Comparison of ENCODE assay signal across 22 cellular contexts in genomic region chr2:112345030-112346027, GRCh38.
DNase-seq lines count a peak whose midpoint lies in the region; ATAC-seq and TF ChIP-seq lines count a peak whose summit lies in the region.
"Had no signal": no experiment of that assay in that cellular context is flagged by ENCODE, and none has a peak within 500 bp of the region (broad histone marks: within the 10 kb centered on the region; RNA-seq: fewer than 3 reads in every experiment).

No MANE protein-coding gene starts in this region.

- no peaks in the 10 kb centered on the region for H4K20me1 ChIP-seq in GM23338 (replicated peaks; ENCODE audit: insufficient read depth)

- 93 to 96% (median 94%) methylated on average over 30 of the region's 30 CpGs for WGBS in spleen, 5 donors

- H3K9me3 Mint-ChIP-seq in GM23338 = peaks cover 3% of the 10 kb centered on the region; the same call in 1 of the 3 replicates
- peaks cover 5% of the 10 kb centered on the region for H3K9me3 Mint-ChIP-seq in progenitor cell of endocrine pancreas (ENCODE audit: low read depth)
- H3K9me3 Mint-ChIP-seq: activated CD8-positive, alpha-beta T cell treated with anti-CD3 and anti-CD28 coated beads for 36 hours; activated naive CD4-positive, alpha-beta T cell treated with anti-CD3 and anti-CD28 coated beads, Interleukin-2, amount 50 U/mL, for 24 hours; activated T-cell treated with anti-CD3 and anti-CD28 coated beads, Interleukin-2, amount 50 U/mL, for 24 hours had no signal

- no peak overlapping the region for H3K27ac ChIP-seq in GM23338 (ENCODE audit: low read depth)
- no peak overlapping the region for H3K27ac ChIP-seq in spleen
- H3K27ac ChIP-seq: heart left ventricle, ovary, transverse colon had no signal

- H3K4me3 ChIP-seq in GM23338 = no peak overlapping the region
- H3K4me3 ChIP-seq in choroid plexus epithelial cell (ENCODE audit: low read depth, low read length) = no peak overlapping the region
- H3K4me3 ChIP-seq in spleen = no peak overlapping the region
- H3K4me3 ChIP-seq: heart left ventricle, ovary, transverse colon had no signal

- intact Hi-C loops in spleen (cut with DNase I; ENCODE audit: low total_unique reads) = no loop called here

- no peak overlapping the region for H2AFZ ChIP-seq in GM23338

- DNase-seq in GM23338 (ENCODE audit: low spot score) = peak; percentile 29
- peak; percentile 27 for DNase-seq in NCI-H460 (ENCODE audit: extremely low read depth, low read depth)
- no peak for DNase-seq in choroid plexus epithelial cell (ENCODE audit: low read depth)
- DNase-seq in progenitor cell of endocrine pancreas (ENCODE audit: low spot score, unreplicated experiment) = no peak
- no peak for DNase-seq in GF-D8 (lab: John Stamatoyannopoulos, UW)
- no peak for DNase-seq in spleen
- DNase-seq: activated CD4-positive, CD25-positive, alpha-beta regulatory T cell; activated CD8-positive, alpha-beta T cell treated with anti-CD3 and anti-CD28 coated beads for 36 hours; activated T-cell treated with anti-CD3 and anti-CD28 coated beads, Interleukin-2, amount 50 U/mL, for 24 hours; Calu3; effector memory CD4-positive, alpha-beta T cell; heart left ventricle; NCI-H146; NCI-H345; ovary; stimulated activated naive CD8-positive, alpha-beta T cell treated with anti-CD3 and anti-CD28 coated beads, Interleukin-15, Interleukin-2, amounts not matched to agents 100 U/mL and 50 U/mL, for 24 hours; transverse colon had no signal

- H3K27me3 Mint-ChIP-seq in GM23338 (ENCODE audit: insufficient read depth, low read depth, poor library complexity) = no peaks in the 10 kb centered on the region
- no peaks in the 10 kb centered on the region for H3K27me3 Mint-ChIP-seq in progenitor cell of endocrine pancreas
- H3K27me3 Mint-ChIP-seq: activated naive CD4-positive, alpha-beta T cell treated with anti-CD3 and anti-CD28 coated beads, Interleukin-2, amount 50 U/mL, for 24 hours; activated T-cell treated with anti-CD3 and anti-CD28 coated beads, Interleukin-2, amount 50 U/mL, for 24 hours; B cell had no signal

- H3K27ac Mint-ChIP-seq in GM23338 (no peak overlapping the region), progenitor cell of endocrine pancreas (no peak overlapping the region)
- H3K27ac Mint-ChIP-seq: activated CD8-positive, alpha-beta T cell treated with anti-CD3 and anti-CD28 coated beads for 36 hours; activated naive CD4-positive, alpha-beta T cell treated with anti-CD3 and anti-CD28 coated beads, Interleukin-2, amount 50 U/mL, for 24 hours; activated T-cell treated with anti-CD3 and anti-CD28 coated beads, Interleukin-2, amount 50 U/mL, for 24 hours; B cell had no signal

- peak in 1 of 2 experiments; percentile 34; a peak in 2 of 4 replicates for TF ChIP-seq CTCF in GM23338 (conservative IDR thresholded peaks at IDR 0.05; ENCODE audit: low read depth in 2 of 2)
- TF ChIP-seq CTCF in choroid plexus epithelial cell (conservative IDR thresholded peaks at IDR 0.05; ENCODE audit: low read depth, low read length) = peak; percentile 24
- TF ChIP-seq CTCF in progenitor cell of endocrine pancreas (IDR thresholded peaks at IDR 0.05; ENCODE audit: unreplicated experiment) = peak; percentile 17
- no peak for TF ChIP-seq CTCF in spleen (IDR thresholded peaks at IDR 0.05 in 8 of 11, conservative IDR thresholded peaks at IDR 0.05 in 3 of 11)

- H3F3A ChIP-seq in GM23338 (replicated peaks; ENCODE audit: low read depth) = no peaks in the 10 kb centered on the region

- H3K27me3 ChIP-seq in GM23338 (ENCODE audit: insufficient read depth) (no peaks in the 10 kb centered on the region), spleen (replicated peaks in 1 of 7) (no peaks in the 10 kb centered on the region)
- H3K27me3 ChIP-seq: heart left ventricle, ovary, transverse colon had no signal

- H3K4me3 Mint-ChIP-seq in GM23338 (no peak overlapping the region), progenitor cell of endocrine pancreas (ENCODE audit: low read depth) (no peak overlapping the region)
- H3K4me3 Mint-ChIP-seq: activated CD8-positive, alpha-beta T cell treated with anti-CD3 and anti-CD28 coated beads for 36 hours; activated naive CD4-positive, alpha-beta T cell treated with anti-CD3 and anti-CD28 coated beads, Interleukin-2, amount 50 U/mL, for 24 hours; activated T-cell treated with anti-CD3 and anti-CD28 coated beads, Interleukin-2, amount 50 U/mL, for 24 hours; B cell; T-helper 1 cell treated with Interleukin-12 subunit alpha and Interleukin-12 subunit beta and Interleukin-4 antibody, amounts not matched to agents 30 μg/mL and 1 μg/mL, for 36 hours had no signal

- H3K4me1 Mint-ChIP-seq in GM23338 (no peaks in the 10 kb centered on the region; the same call in 2 of the 3 replicates), progenitor cell of endocrine pancreas (ENCODE audit: low read depth) (peaks cover 1% of the 10 kb centered on the region)
- H3K4me1 Mint-ChIP-seq: activated naive CD4-positive, alpha-beta T cell treated with anti-CD3 and anti-CD28 coated beads, Interleukin-2, amount 50 U/mL, for 24 hours; B cell had no signal

- H3K4me2 ChIP-seq in GM23338 = no peak overlapping the region

- H3K4me1 ChIP-seq in GM23338 (ENCODE audit: insufficient read depth) (no peaks in the 10 kb centered on the region), spleen (no peaks in the 10 kb centered on the region)
- H3K4me1 ChIP-seq: heart left ventricle, transverse colon had no signal

- no peaks in the 10 kb centered on the region for H3K36me3 ChIP-seq in GM23338 (ENCODE audit: insufficient read depth)
- no peaks in the 10 kb centered on the region for H3K36me3 ChIP-seq in spleen
- H3K36me3 ChIP-seq: heart left ventricle, ovary, transverse colon had no signal

- peaks cover 4% of the 10 kb centered on the region; the same call in 1 of the 2 replicates for H3K9me2 ChIP-seq in GM23338 (ENCODE audit: insufficient read depth)

- H3K9me3 ChIP-seq in spleen = no peaks in the 10 kb centered on the region
- H3K9me3 ChIP-seq: heart left ventricle, ovary, transverse colon had no signal

- no peaks in the 10 kb centered on the region for H3K79me2 ChIP-seq in GM23338 (replicated peaks; ENCODE audit: insufficient read depth)

- no peak for TF ChIP-seq POLR2A in spleen (IDR thresholded peaks at IDR 0.05)

- ATAC-seq in GM23338 (peak; percentile 85), HG02840 (IDR thresholded peaks at IDR 0.05; ENCODE audit: low FRiP score, unreplicated experiment) (no peak)
- ATAC-seq: Right ventricle myocardium inferior had no signal

- H3K36me3 Mint-ChIP-seq in GM23338 (ENCODE audit: low read depth) (peaks cover 7% of the 10 kb centered on the region; the same call in 2 of the 3 replicates), progenitor cell of endocrine pancreas (ENCODE audit: insufficient read depth) (no peaks in the 10 kb centered on the region)
- H3K36me3 Mint-ChIP-seq: activated naive CD4-positive, alpha-beta T cell treated with anti-CD3 and anti-CD28 coated beads, Interleukin-2, amount 50 U/mL, for 24 hours had no signal

TF ChIP-seq in GM23338, 12 proteins besides CTCF, POLR2A, EP300 and RAD21 (continues in another document):
- TF ChIP-seq ETS1 (IDR thresholded peaks at IDR 0.05) = no peak
- TF ChIP-seq ZNF114 (CRISPR knock-in tag; IDR thresholded peaks at IDR 0.05) = no peak
- TF ChIP-seq EZH2phosphoT487 (IDR thresholded peaks at IDR 0.05; ENCODE audit: unreplicated experiment) = no peak
- TF ChIP-seq, protein P1, sequence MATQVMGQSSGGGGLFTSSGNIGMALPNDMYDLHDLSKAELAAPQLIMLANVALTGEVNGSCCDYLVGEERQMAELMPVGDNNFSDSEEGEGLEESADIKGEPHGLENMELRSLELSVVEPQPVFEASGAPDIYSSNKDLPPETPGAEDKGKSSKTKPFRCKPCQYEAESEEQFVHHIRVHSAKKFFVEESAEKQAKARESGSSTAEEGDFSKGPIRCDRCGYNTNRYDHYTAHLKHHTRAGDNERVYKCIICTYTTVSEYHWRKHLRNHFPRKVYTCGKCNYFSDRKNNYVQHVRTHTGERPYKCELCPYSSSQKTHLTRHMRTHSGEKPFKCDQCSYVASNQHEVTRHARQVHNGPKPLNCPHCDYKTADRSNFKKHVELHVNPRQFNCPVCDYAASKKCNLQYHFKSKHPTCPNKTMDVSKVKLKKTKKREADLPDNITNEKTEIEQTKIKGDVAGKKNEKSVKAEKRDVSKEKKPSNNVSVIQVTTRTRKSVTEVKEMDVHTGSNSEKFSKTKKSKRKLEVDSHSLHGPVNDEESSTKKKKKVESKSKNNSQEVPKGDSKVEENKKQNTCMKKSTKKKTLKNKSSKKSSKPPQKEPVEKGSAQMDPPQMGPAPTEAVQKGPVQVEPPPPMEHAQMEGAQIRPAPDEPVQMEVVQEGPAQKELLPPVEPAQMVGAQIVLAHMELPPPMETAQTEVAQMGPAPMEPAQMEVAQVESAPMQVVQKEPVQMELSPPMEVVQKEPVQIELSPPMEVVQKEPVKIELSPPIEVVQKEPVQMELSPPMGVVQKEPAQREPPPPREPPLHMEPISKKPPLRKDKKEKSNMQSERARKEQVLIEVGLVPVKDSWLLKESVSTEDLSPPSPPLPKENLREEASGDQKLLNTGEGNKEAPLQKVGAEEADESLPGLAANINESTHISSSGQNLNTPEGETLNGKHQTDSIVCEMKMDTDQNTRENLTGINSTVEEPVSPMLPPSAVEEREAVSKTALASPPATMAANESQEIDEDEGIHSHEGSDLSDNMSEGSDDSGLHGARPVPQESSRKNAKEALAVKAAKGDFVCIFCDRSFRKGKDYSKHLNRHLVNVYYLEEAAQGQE (IDR thresholded peaks at IDR 0.05; ENCODE audit: unreplicated experiment) = no peak
- no peak for TF ChIP-seq POLR2AphosphoS5 (IDR thresholded peaks at IDR 0.05; ENCODE audit: low read depth)
- no peak for TF ChIP-seq ZNF331 (CRISPR knock-in tag; IDR thresholded peaks at IDR 0.05; ENCODE audit: low read depth)
- no peak for TF ChIP-seq CREB1 (CRISPR knock-in tag; IDR thresholded peaks at IDR 0.05; ENCODE audit: low read depth)
- TF ChIP-seq NANOG (IDR thresholded peaks at IDR 0.05; ENCODE audit: borderline replicate concordance) = no peak
- TF ChIP-seq STAT1 (IDR thresholded peaks at IDR 0.05; ENCODE audit: unreplicated experiment) = no peak
- TF ChIP-seq EZH2 (IDR thresholded peaks at IDR 0.05; ENCODE audit: low read depth, unreplicated experiment) = no peak

Comparison
In these comparisons a context has a peak if more than half of its experiments do, and no peak if none do; other contexts are left out.
1. DNase-seq: peak in GM23338 (single experiment) and NCI-H460 (single experiment); none in choroid plexus epithelial cell (single experiment), progenitor cell of endocrine pancreas (single experiment), GF-D8 (single experiment) and spleen (single experiment).
2. CTCF ChIP-seq: peak in choroid plexus epithelial cell (single experiment) and progenitor cell of endocrine pancreas (single experiment); none in spleen (0 of 11).